ENCODE assay signal across 13 cellular contexts in genomic region chr2:99984781-99985525, GRCh38.
DNase-seq lines count a peak whose midpoint lies in the region; ATAC-seq and TF ChIP-seq lines count a peak whose summit lies in the region.
"Had no signal": no experiment of that assay in that cellular context is flagged by ENCODE, and none has a peak within 500 bp of the region (broad histone marks: within the 10 kb centered on the region; RNA-seq: fewer than 3 reads in every experiment).

No MANE protein-coding gene starts in this region.

- H3K9me3 ChIP-seq in mesenchymal stem cell (ENCODE audit: control insufficient read depth, low read length), result no peaks in the 10 kb centered on the region
- H3K9me3 ChIP-seq in upper lobe of left lung, result no peaks in the 10 kb centered on the region
- no peaks in the 10 kb centered on the region for H3K9me3 ChIP-seq in T-helper 17 cell (ENCODE audit: control insufficient read depth, low read length, poor library complexity, severe bottlenecking)
- no peaks in the 10 kb centered on the region for H3K9me3 ChIP-seq in transverse colon

- 84% methylated on average over 3 of the region's 4 CpGs for WGBS in mesenchymal stem cell
- 59 to 60% methylated on average over 4 of the region's 4 CpGs for WGBS in upper lobe of left lung, 2 donors
- WGBS in transverse colon (ENCODE audit: low coverage in 1 of 2), 2 donors, result 59% methylated on average over 3 to 4 of the region's 4 CpGs

- peaks cover 7% of the 10 kb centered on the region for H3K27me3 Mint-ChIP-seq in T-helper 17 cell
- H3K27me3 Mint-ChIP-seq: activated T-helper 17 cell treated with anti-CD3 and anti-CD28 coated beads, Interleukin-2, amount 50 U/mL, for 72 hours had no signal

- H2AFZ ChIP-seq in mesenchymal stem cell (ENCODE audit: low read depth, low read length), result no peak overlapping the region

- no peak overlapping the region for H2BK120ac ChIP-seq in mesenchymal stem cell (ENCODE audit: low read depth, low read length)

- H3K36me3 Mint-ChIP-seq in T-helper 17 cell (ENCODE audit: low read depth), result no peaks in the 10 kb centered on the region

- in situ Hi-C loops in transverse colon (cut with MboI; ENCODE audit: low pct_ligation_motif_present in 1 of 4, low pct_unique_long_range_greater_than_20kb in 1 of 4, low sequenced_read_pairs in 3 of 4), result no loop called here

- H4K91ac ChIP-seq in mesenchymal stem cell (ENCODE audit: low read length), result peak overlapping the region; percentile 46

- no peak overlapping the region for H2AK5ac ChIP-seq in mesenchymal stem cell (ENCODE audit: low read length, severe bottlenecking)

- no peak overlapping the region for H3K23ac ChIP-seq in mesenchymal stem cell (ENCODE audit: low read length in 2 of 2)

- TF ChIP-seq EP300 in upper lobe of left lung (IDR thresholded peaks at IDR 0.05) (no peak), transverse colon (IDR thresholded peaks at IDR 0.05; ENCODE audit: low read depth) (no peak)

- H3K27ac ChIP-seq in mesenchymal stem cell (ENCODE audit: low read length, poor library complexity, severe bottlenecking), result peak overlapping the region; percentile 44
- no peak overlapping the region for H3K27ac ChIP-seq in upper lobe of left lung
- no peak overlapping the region for H3K27ac ChIP-seq in transverse colon

- no peak overlapping the region for H3K4ac ChIP-seq in mesenchymal stem cell (ENCODE audit: low read depth in 1 of 2, low read length in 2 of 2)

- TF ChIP-seq POLR2A in upper lobe of left lung (IDR thresholded peaks at IDR 0.05), result no peak
- TF ChIP-seq POLR2A in erythroblast (IDR thresholded peaks at IDR 0.05; ENCODE audit: low read length), result no peak
- no peak for TF ChIP-seq POLR2A in transverse colon (IDR thresholded peaks at IDR 0.05)

- ATAC-seq in upper lobe of left lung (ENCODE audit: low FRiP score in 2 of 2) (no peak), T-helper 17 cell (no peak)
- ATAC-seq: activated T-helper 17 cell treated with anti-CD3 and anti-CD28 coated beads, Interleukin-2, amount 50 U/mL, for 72 hours had no signal

- H3K4me1 ChIP-seq in mesenchymal stem cell (ENCODE audit: control insufficient read depth, insufficient read depth, low read depth, low read length) (no peaks in the 10 kb centered on the region), upper lobe of left lung (no peaks in the 10 kb centered on the region), transverse colon (no peaks in the 10 kb centered on the region)

- peak overlapping the region in 1 of 2 experiments; percentile 29 for H3K18ac ChIP-seq in mesenchymal stem cell (ENCODE audit: low read depth in 1 of 2, low read length in 2 of 2)

- peaks cover 0 to 6% of the 10 kb centered on the region in 2 experiments for H3K36me3 ChIP-seq in mesenchymal stem cell (ENCODE audit: control insufficient read depth in 1 of 2, insufficient read depth in 2 of 2, low read depth in 1 of 2, low read length in 2 of 2)
- H3K36me3 ChIP-seq in upper lobe of left lung, result no peaks in the 10 kb centered on the region
- H3K36me3 ChIP-seq in transverse colon, result no peaks in the 10 kb centered on the region

- peaks cover 2% of the 10 kb centered on the region for H3K4me1 Mint-ChIP-seq in T-helper 17 cell
- H3K4me1 Mint-ChIP-seq: activated T-helper 17 cell treated with anti-CD3 and anti-CD28 coated beads, Interleukin-2, amount 50 U/mL, for 72 hours; CD4-positive, CD25-positive, alpha-beta regulatory T cell had no signal

- H2BK15ac ChIP-seq in mesenchymal stem cell (ENCODE audit: low read depth, poor library complexity, severe bottlenecking), result no peak overlapping the region

- H3K9ac ChIP-seq in mesenchymal stem cell (ENCODE audit: low read length), result peak overlapping the region; percentile 18

- H3K4me3 ChIP-seq in choroid plexus epithelial cell (ENCODE audit: low read depth, low read length) (no peak overlapping the region), mesenchymal stem cell (ENCODE audit: insufficient read depth in 1 of 2, low read depth in 1 of 2, low read length in 2 of 2) (no peak overlapping the region), upper lobe of left lung (no peak overlapping the region), transverse colon (no peak overlapping the region)

- H3K4me3 Mint-ChIP-seq in T-helper 17 cell, result no peak overlapping the region
- H3K4me3 Mint-ChIP-seq: activated T-helper 17 cell treated with anti-CD3 and anti-CD28 coated beads, Interleukin-2, amount 50 U/mL, for 72 hours; CD4-positive, CD25-positive, alpha-beta regulatory T cell had no signal

- TF ChIP-seq CTCF in choroid plexus epithelial cell (conservative IDR thresholded peaks at IDR 0.05; ENCODE audit: low read depth, low read length) (no peak), upper lobe of left lung (IDR thresholded peaks at IDR 0.05) (no peak), transverse colon (IDR thresholded peaks at IDR 0.05) (no peak)

- H3K27me3 ChIP-seq in mesenchymal stem cell (ENCODE audit: control insufficient read depth in 1 of 2, insufficient read depth in 1 of 2, low read length in 2 of 2) (peaks cover 0 to 5% of the 10 kb centered on the region in 2 experiments), upper lobe of left lung (no peaks in the 10 kb centered on the region), transverse colon (no peaks in the 10 kb centered on the region)

- H2BK12ac ChIP-seq in mesenchymal stem cell (ENCODE audit: low read length in 2 of 2), result no peak overlapping the region

- H2BK5ac ChIP-seq in mesenchymal stem cell (ENCODE audit: low read depth, low read length, poor library complexity, severe bottlenecking), result no peak overlapping the region

- H3K14ac ChIP-seq in mesenchymal stem cell (ENCODE audit: low read length in 2 of 2), result no peak overlapping the region

- H4K8ac ChIP-seq in mesenchymal stem cell (ENCODE audit: low read length), result no peak overlapping the region

- intact Hi-C loops in transverse colon (cut with DNase I; ENCODE audit: low total_unique reads), result no loop called here

- no peak overlapping the region for H3K27ac Mint-ChIP-seq in T-helper 17 cell
- H3K27ac Mint-ChIP-seq: activated T-helper 17 cell treated with anti-CD3 and anti-CD28 coated beads, Interleukin-2, amount 50 U/mL, for 72 hours had no signal

- peak; percentile 69 for DNase-seq in AG20443 (ENCODE audit: low spot score)
- peak; percentile 14 for DNase-seq in NCI-H146 (lab: John Stamatoyannopoulos, UW)
- peak; percentile 47 for DNase-seq in choroid plexus epithelial cell (ENCODE audit: low read depth)
- peak; percentile 26 for DNase-seq in mesenchymal stem cell
- DNase-seq in upper lobe of left lung, result no peak
- DNase-seq in T-helper 17 cell, result no peak
- no peak for DNase-seq in erythroblast (lab: John Stamatoyannopoulos, UW)
- no peak for DNase-seq in transverse colon
- DNase-seq: CD4-positive, CD25-positive, alpha-beta regulatory T cell; foreskin melanocyte; MV-4-11; NCI-H82 had no signal

- no peak overlapping the region for H3K4me2 ChIP-seq in mesenchymal stem cell (ENCODE audit: low read length, poor library complexity, severe bottlenecking)

- peaks cover 11% of the 10 kb centered on the region for H3K79me1 ChIP-seq in mesenchymal stem cell (replicated peaks; ENCODE audit: low read length, poor library complexity, severe bottlenecking)

Comparison
In these comparisons a context has a peak if more than half of its experiments do, and no peak if none do; other contexts are left out.
1. DNase-seq: peak in AG20443 (single experiment), NCI-H146 (single experiment), choroid plexus epithelial cell (single experiment) and mesenchymal stem cell (single experiment); none in upper lobe of left lung (0 of 2), T-helper 17 cell (0 of 3), erythroblast (0 of 2) and transverse colon (single experiment).